1 cellular context compared by ENCODE assay signal in the genomic region with DNA sequence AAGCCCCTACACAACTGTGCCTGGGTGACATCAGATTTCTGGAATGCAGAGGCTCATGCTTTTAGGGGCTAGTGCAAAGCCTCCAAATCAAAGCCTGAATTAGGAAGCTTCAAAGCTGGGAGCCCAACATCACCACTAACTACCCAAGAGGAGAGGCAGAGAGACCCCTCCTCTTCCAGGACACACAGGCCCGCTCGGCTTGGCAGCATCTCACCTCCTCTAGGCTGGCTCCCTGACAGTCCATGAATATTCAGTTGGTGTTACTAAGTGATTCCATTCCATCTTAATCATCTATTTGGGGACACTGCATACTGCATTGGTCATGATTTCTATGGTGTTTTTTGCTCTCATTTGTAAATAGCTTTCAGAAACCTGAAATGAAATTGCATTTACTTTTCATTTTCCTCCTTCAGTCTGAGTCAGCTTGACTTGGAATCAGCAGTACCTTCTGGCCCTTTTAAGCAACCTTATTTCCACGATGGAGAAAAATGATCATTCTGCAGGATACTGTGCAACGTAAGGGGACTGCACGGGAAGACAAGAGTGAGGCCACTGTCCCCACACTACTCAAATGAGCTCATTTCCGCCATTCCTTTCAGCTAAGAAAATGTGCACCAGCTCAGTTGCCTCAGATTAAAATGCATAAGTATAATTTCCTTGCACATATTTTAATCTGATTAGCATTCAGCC.
TF ChIP-seq lines count a peak whose summit lies in the region.

No MANE protein-coding gene starts in this region.

TF ChIP-seq in GM23338, 12 proteins besides CTCF, POLR2A, EP300 and RAD21 (continued from another document):
- TF ChIP-seq, protein P1, sequence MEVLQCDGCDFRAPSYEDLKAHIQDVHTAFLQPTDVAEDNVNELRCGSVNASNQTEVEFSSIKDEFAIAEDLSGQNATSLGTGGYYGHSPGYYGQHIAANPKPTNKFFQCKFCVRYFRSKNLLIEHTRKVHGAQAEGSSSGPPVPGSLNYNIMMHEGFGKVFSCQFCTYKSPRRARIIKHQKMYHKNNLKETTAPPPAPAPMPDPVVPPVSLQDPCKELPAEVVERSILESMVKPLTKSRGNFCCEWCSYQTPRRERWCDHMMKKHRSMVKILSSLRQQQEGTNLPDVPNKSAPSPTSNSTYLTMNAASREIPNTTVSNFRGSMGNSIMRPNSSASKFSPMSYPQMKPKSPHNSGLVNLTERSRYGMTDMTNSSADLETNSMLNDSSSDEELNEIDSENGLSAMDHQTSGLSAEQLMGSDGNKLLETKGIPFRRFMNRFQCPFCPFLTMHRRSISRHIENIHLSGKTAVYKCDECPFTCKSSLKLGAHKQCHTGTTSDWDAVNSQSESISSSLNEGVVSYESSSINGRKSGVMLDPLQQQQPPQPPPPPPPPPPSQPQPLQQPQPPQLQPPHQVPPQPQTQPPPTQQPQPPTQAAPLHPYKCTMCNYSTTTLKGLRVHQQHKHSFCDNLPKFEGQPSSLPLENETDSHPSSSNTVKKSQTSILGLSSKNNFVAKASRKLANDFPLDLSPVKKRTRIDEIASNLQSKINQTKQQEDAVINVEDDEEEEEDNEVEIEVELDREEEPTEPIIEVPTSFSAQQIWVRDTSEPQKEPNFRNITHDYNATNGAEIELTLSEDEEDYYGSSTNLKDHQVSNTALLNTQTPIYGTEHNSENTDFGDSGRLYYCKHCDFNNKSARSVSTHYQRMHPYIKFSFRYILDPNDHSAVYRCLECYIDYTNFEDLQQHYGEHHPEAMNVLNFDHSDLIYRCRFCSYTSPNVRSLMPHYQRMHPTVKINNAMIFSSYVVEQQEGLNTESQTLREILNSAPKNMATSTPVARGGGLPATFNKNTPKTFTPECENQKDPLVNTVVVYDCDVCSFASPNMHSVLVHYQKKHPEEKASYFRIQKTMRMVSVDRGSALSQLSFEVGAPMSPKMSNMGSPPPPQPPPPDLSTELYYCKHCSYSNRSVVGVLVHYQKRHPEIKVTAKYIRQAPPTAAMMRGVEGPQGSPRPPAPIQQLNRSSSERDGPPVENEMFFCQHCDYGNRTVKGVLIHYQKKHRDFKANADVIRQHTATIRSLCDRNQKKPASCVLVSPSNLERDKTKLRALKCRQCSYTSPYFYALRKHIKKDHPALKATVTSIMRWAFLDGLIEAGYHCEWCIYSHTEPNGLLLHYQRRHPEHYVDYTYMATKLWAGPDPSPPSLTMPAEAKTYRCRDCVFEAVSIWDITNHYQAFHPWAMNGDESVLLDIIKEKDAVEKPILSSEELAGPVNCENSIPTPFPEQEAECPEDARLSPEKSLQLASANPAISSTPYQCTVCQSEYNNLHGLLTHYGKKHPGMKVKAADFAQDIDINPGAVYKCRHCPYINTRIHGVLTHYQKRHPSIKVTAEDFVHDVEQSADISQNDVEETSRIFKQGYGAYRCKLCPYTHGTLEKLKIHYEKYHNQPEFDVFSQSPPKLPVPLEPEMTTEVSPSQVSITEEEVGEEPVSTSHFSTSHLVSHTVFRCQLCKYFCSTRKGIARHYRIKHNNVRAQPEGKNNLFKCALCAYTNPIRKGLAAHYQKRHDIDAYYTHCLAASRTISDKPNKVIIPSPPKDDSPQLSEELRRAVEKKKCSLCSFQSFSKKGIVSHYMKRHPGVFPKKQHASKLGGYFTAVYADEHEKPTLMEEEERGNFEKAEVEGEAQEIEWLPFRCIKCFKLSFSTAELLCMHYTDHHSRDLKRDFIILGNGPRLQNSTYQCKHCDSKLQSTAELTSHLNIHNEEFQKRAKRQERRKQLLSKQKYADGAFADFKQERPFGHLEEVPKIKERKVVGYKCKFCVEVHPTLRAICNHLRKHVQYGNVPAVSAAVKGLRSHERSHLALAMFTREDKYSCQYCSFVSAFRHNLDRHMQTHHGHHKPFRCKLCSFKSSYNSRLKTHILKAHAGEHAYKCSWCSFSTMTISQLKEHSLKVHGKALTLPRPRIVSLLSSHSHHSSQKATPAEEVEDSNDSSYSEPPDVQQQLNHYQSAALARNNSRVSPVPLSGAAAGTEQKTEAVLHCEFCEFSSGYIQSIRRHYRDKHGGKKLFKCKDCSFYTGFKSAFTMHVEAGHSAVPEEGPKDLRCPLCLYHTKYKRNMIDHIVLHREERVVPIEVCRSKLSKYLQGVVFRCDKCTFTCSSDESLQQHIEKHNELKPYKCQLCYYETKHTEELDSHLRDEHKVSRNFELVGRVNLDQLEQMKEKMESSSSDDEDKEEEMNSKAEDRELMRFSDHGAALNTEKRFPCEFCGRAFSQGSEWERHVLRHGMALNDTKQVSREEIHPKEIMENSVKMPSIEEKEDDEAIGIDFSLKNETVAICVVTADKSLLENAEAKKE (CRISPR knock-in tag; IDR thresholded peaks at IDR 0.05), result no peak
- no peak for TF ChIP-seq POLR2AphosphoS5 (IDR thresholded peaks at IDR 0.05; ENCODE audit: low read depth)
- no peak for TF ChIP-seq ETS1 (IDR thresholded peaks at IDR 0.05)
- TF ChIP-seq JUNB (IDR thresholded peaks at IDR 0.05; ENCODE audit: unreplicated experiment), result no peak
- TF ChIP-seq EZH2 (IDR thresholded peaks at IDR 0.05; ENCODE audit: low read depth, unreplicated experiment), result no peak
- TF ChIP-seq NANOG (IDR thresholded peaks at IDR 0.05; ENCODE audit: borderline replicate concordance), result no peak
- TF ChIP-seq ZNF114 (CRISPR knock-in tag; IDR thresholded peaks at IDR 0.05), result no peak
- no peak for TF ChIP-seq REST (IDR thresholded peaks at IDR 0.05; ENCODE audit: unreplicated experiment)
- no peak for TF ChIP-seq CREB1 (CRISPR knock-in tag; IDR thresholded peaks at IDR 0.05; ENCODE audit: low read depth)
TF ChIP-seq in GM23338: peak in this region for 0.
